In genomic region chr2:39618736-39619135, GRCh38 we compare ENCODE assay signal across 15 cellular contexts. TPM values are rescaled to one million over a fixed set of nuclear protein-coding genes. Genes with fewer than 3 reads are reported as not detected.
DNase-seq lines count a peak whose midpoint lies in the region; ATAC-seq and TF ChIP-seq lines count a peak whose summit lies in the region.
"Had no signal": no experiment of that assay in that cellular context is flagged by ENCODE, and none has a peak within 500 bp of the region (broad histone marks: within the 10 kb centered on the region; RNA-seq: fewer than 3 reads in every experiment).

No MANE protein-coding gene starts in this region.

- no peak overlapping the region for H3K4me3 ChIP-seq in lung
- H3K4me3 ChIP-seq: GM23248 had no signal

- WGBS in lung, 2 donors, result 68 to 76% methylated on average over 2 of the region's 2 CpGs

- no peaks in the 10 kb centered on the region for H3K36me3 ChIP-seq in lung (ENCODE audit: control insufficient read depth in 2 of 2, insufficient read depth in 2 of 2, low read length in 2 of 2)

- DNase-seq in NOMO-1 treated with dmso at 0.1 percent for 144 hours (lab: John Stamatoyannopoulos, UW; ENCODE audit: unreplicated experiment), result peak; percentile 5
- DNase-seq in NOMO-1 treated with DMSO at 0.1 percent for 48 hours (lab: John Stamatoyannopoulos, UW; ENCODE audit: unreplicated experiment), result no peak
- peak; percentile 9 to 12 for DNase-seq in AML-193 (lab: John Stamatoyannopoulos, UW)
- peak; percentile 22 for DNase-seq in OCI-M1 (lab: John Stamatoyannopoulos, UW)
- no peak for DNase-seq in lung (ENCODE audit: low spot score)
- DNase-seq in HUDEP-2 (lab: John Stamatoyannopoulos, UW; ENCODE audit: unreplicated experiment in 76 of 76), result no peak
- no peak for DNase-seq in omental fat pad (ENCODE audit: low spot score)
- no peak for DNase-seq in activated naive CD4-positive, alpha-beta T cell treated with Interleukin-2 at 50 U/mL for 16 hours
- DNase-seq: 8988T; ACHN; C1 segment of cervical spinal cord; CD4-positive, alpha-beta memory T cell; DMS79; GM23248 had no signal

- no peaks in the 10 kb centered on the region for H3K27me3 ChIP-seq in lung (ENCODE audit: control insufficient read depth, insufficient read depth)

- TF ChIP-seq CTCF in lung (IDR thresholded peaks at IDR 0.05; ENCODE audit: control extremely low read depth, extremely low read depth) (no peak), omental fat pad (IDR thresholded peaks at IDR 0.05) (no peak)

- H3K27ac ChIP-seq in lung (ENCODE audit: low read depth in 1 of 2, low read length in 1 of 2), result no peak overlapping the region
- H3K27ac ChIP-seq: GM23248 had no signal

- peaks cover 0 to 4% of the 10 kb centered on the region in 2 donors for H3K4me1 ChIP-seq in lung (ENCODE audit: control insufficient read depth in 2 of 2, insufficient read depth in 2 of 2, low read length in 2 of 2)

- H3K9me3 ChIP-seq in lung (ENCODE audit: control insufficient read depth in 2 of 2, insufficient read depth in 1 of 2, low read length in 1 of 2), result no peaks in the 10 kb centered on the region

- ATAC-seq in lung (ENCODE audit: insufficient read depth, low FRiP score) (peak; percentile 49), omental fat pad (ENCODE audit: low FRiP score) (no peak)
- ATAC-seq: HCT116 had no signal

RNA-seq across cellular contexts. Expression of gene TMEM178A, which starts 47.0 kb away (rescaled TPM):
- total RNA-seq in lung (1 to 10 TPM; 2.5 to 4.0 TPM), omental fat pad (1 to 10 TPM; 1.6 to 2.0 (median 1.8) TPM)
- 1 to 10 TPM; 1.4 to 4.8 TPM for polyA plus RNA-seq in lung
- total RNA-seq: CD4-positive, alpha-beta memory T cell had no signal
- polyA plus RNA-seq: CD4-positive, alpha-beta memory T cell; GM23248 had no signal

Comparison
In these comparisons a context has a peak if more than half of its experiments do, and no peak if none do; other contexts are left out.
1. DNase-seq: peak in NOMO-1 treated with dmso at 0.1 percent for 144 hours (single experiment), AML-193 (2 of 2) and OCI-M1 (single experiment); none in NOMO-1 treated with DMSO at 0.1 percent for 48 hours (single experiment), lung (single experiment), HUDEP-2 (0 of 76), omental fat pad (single experiment) and activated naive CD4-positive, alpha-beta T cell treated with Interleukin-2 at 50 U/mL for 16 hours (single experiment).